1 cellular context compared by ENCODE assay signal in the genomic region with DNA sequence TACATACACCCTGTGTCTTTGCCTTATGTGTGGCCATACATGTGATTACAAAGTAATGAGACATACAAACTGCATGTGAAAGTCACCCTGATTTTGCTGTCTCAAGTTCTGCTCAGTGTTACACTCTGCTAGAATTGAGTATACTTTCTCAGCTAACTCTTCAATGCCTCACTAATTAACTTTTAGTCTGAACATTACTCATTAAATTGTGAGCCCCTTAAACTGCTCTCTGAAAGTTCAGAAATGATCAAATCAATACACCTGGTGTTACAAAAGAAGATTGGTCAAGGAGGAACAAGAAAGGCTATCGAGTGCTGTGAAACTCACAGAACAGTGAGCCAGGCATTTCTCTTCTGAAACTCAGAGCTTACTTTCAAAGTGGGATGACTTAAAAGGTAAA.
TF ChIP-seq lines count a peak whose summit lies in the region.

No MANE protein-coding gene starts in this region.

TF ChIP-seq in GM23338, 12 proteins besides CTCF, POLR2A, EP300 and RAD21 (continued from another document):
- TF ChIP-seq, protein P1, sequence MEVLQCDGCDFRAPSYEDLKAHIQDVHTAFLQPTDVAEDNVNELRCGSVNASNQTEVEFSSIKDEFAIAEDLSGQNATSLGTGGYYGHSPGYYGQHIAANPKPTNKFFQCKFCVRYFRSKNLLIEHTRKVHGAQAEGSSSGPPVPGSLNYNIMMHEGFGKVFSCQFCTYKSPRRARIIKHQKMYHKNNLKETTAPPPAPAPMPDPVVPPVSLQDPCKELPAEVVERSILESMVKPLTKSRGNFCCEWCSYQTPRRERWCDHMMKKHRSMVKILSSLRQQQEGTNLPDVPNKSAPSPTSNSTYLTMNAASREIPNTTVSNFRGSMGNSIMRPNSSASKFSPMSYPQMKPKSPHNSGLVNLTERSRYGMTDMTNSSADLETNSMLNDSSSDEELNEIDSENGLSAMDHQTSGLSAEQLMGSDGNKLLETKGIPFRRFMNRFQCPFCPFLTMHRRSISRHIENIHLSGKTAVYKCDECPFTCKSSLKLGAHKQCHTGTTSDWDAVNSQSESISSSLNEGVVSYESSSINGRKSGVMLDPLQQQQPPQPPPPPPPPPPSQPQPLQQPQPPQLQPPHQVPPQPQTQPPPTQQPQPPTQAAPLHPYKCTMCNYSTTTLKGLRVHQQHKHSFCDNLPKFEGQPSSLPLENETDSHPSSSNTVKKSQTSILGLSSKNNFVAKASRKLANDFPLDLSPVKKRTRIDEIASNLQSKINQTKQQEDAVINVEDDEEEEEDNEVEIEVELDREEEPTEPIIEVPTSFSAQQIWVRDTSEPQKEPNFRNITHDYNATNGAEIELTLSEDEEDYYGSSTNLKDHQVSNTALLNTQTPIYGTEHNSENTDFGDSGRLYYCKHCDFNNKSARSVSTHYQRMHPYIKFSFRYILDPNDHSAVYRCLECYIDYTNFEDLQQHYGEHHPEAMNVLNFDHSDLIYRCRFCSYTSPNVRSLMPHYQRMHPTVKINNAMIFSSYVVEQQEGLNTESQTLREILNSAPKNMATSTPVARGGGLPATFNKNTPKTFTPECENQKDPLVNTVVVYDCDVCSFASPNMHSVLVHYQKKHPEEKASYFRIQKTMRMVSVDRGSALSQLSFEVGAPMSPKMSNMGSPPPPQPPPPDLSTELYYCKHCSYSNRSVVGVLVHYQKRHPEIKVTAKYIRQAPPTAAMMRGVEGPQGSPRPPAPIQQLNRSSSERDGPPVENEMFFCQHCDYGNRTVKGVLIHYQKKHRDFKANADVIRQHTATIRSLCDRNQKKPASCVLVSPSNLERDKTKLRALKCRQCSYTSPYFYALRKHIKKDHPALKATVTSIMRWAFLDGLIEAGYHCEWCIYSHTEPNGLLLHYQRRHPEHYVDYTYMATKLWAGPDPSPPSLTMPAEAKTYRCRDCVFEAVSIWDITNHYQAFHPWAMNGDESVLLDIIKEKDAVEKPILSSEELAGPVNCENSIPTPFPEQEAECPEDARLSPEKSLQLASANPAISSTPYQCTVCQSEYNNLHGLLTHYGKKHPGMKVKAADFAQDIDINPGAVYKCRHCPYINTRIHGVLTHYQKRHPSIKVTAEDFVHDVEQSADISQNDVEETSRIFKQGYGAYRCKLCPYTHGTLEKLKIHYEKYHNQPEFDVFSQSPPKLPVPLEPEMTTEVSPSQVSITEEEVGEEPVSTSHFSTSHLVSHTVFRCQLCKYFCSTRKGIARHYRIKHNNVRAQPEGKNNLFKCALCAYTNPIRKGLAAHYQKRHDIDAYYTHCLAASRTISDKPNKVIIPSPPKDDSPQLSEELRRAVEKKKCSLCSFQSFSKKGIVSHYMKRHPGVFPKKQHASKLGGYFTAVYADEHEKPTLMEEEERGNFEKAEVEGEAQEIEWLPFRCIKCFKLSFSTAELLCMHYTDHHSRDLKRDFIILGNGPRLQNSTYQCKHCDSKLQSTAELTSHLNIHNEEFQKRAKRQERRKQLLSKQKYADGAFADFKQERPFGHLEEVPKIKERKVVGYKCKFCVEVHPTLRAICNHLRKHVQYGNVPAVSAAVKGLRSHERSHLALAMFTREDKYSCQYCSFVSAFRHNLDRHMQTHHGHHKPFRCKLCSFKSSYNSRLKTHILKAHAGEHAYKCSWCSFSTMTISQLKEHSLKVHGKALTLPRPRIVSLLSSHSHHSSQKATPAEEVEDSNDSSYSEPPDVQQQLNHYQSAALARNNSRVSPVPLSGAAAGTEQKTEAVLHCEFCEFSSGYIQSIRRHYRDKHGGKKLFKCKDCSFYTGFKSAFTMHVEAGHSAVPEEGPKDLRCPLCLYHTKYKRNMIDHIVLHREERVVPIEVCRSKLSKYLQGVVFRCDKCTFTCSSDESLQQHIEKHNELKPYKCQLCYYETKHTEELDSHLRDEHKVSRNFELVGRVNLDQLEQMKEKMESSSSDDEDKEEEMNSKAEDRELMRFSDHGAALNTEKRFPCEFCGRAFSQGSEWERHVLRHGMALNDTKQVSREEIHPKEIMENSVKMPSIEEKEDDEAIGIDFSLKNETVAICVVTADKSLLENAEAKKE (CRISPR knock-in tag; IDR thresholded peaks at IDR 0.05), result no peak
- no peak for TF ChIP-seq EZH2 (IDR thresholded peaks at IDR 0.05; ENCODE audit: low read depth, unreplicated experiment)
- TF ChIP-seq, protein P2, sequence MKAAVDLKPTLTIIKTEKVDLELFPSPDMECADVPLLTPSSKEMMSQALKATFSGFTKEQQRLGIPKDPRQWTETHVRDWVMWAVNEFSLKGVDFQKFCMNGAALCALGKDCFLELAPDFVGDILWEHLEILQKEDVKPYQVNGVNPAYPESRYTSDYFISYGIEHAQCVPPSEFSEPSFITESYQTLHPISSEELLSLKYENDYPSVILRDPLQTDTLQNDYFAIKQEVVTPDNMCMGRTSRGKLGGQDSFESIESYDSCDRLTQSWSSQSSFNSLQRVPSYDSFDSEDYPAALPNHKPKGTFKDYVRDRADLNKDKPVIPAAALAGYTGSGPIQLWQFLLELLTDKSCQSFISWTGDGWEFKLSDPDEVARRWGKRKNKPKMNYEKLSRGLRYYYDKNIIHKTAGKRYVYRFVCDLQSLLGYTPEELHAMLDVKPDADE (IDR thresholded peaks at IDR 0.05), result no peak
